In genomic region chr15:68204776-68205557, GRCh38 we compare ENCODE assay signal across 9 cellular contexts. TPM values are rescaled to one million over a fixed set of nuclear protein-coding genes. Genes with fewer than 3 reads are reported as not detected.
DNase-seq lines count a peak whose midpoint lies in the region; ATAC-seq and TF ChIP-seq lines count a peak whose summit lies in the region.
"Had no signal": no experiment of that assay in that cellular context is flagged by ENCODE, and none has a peak within 500 bp of the region (broad histone marks: within the 10 kb centered on the region; RNA-seq: fewer than 3 reads in every experiment).

Gene CALML4, minus strand, starts transcription at chr15:68205332. Its CDS starts 85 bp downstream, at chr15:68205247.

- H3K9me3 ChIP-seq in breast epithelium (no peaks in the 10 kb centered on the region), body of pancreas (no peaks in the 10 kb centered on the region)

- no TSS peak for BruUV-seq in MCF 10A (replicated peaks; lab: Mats Ljungman, UMichigan)

- CTCF ChIA-PET in MCF 10A (lab: Yijun Ruan, JAX) = no interaction called here

- 20 to 23% methylated on average over 10 to 16 of the region's 16 CpGs for WGBS in body of pancreas, 2 donors

- intact Hi-C loops in breast epithelium (cut with DNase I; ENCODE audit: low total_unique reads) = no loop called here
- intact Hi-C loops in MCF 10A (cut with micrococcal nuclease) = no loop called here
- intact Hi-C loops in body of pancreas (cut with DNase I) = no loop called here

- H3K27ac ChIP-seq in breast epithelium (peak within 1 kb of the TSS; percentile 50 to 64), body of pancreas (peak within 1 kb of the TSS; percentile 67 to 82 (median 78))

- H3K4me3 Mint-ChIP-seq in MCF 10A (ENCODE audit: unreplicated experiment) = no peak within 1 kb of the TSS
- H3K4me3 Mint-ChIP-seq: stimulated activated naive CD8-positive, alpha-beta T cell treated with anti-CD3 and anti-CD28 coated beads, Interleukin-15, amount 100 ng/mL, for 72 hours had no signal

- H3K4me3 ChIP-seq in breast epithelium = peak within 1 kb of the TSS; percentile 19 to 39 (median 25)
- no peak within 1 kb of the TSS for H3K4me3 ChIP-seq in body of pancreas

- TF ChIP-seq POLR2A in breast epithelium (IDR thresholded peaks at IDR 0.05) (no peak), body of pancreas (IDR thresholded peaks at IDR 0.05) (peak in 2 of 3 donors; percentile 53 to 57), erythroblast (IDR thresholded peaks at IDR 0.05; ENCODE audit: low read length) (no peak)

- H3K27me3 ChIP-seq in breast epithelium = no peaks in the 10 kb centered on the region
- H3K27me3 ChIP-seq in body of pancreas = no peaks in the 10 kb centered on the region

- no peaks in the 10 kb centered on the region for H3K27me3 Mint-ChIP-seq in MCF 10A (ENCODE audit: insufficient read depth, unreplicated experiment)
- H3K27me3 Mint-ChIP-seq: stimulated activated naive CD8-positive, alpha-beta T cell treated with anti-CD3 and anti-CD28 coated beads, Interleukin-15, amount 100 ng/mL, for 72 hours had no signal

- peak; percentile 62 to 64 for DNase-seq in breast epithelium (ENCODE audit: low spot score in 2 of 2)
- no peak for DNase-seq in MCF 10A (ENCODE audit: unreplicated experiment)
- peak; percentile 92 to 96 (median 94) for DNase-seq in body of pancreas
- DNase-seq in medulla oblongata (ENCODE audit: extremely low spot score) = peak; percentile 49
- no peak for DNase-seq in erythroblast (lab: John Stamatoyannopoulos, UW)
- no peak for DNase-seq in NK-92 treated with Interleukin-12 subunit alpha and Interleukin-12 subunit beta, amount 100 ng/mL, for 24 hours (lab: John Stamatoyannopoulos, UW)
- no peak for DNase-seq in hepatic stellate cell (ENCODE audit: low spot score)
- DNase-seq: stimulated activated naive CD8-positive, alpha-beta T cell treated with anti-CD3 and anti-CD28 coated beads, Interleukin-15, amount 100 ng/mL, for 72 hours had no signal

- ATAC-seq in body of pancreas = peak; percentile 98
- no peak for ATAC-seq in GM21526 (IDR thresholded peaks at IDR 0.05; ENCODE audit: low FRiP score, unreplicated experiment)
- ATAC-seq: stimulated activated naive CD8-positive, alpha-beta T cell treated with anti-CD3 and anti-CD28 coated beads, Interleukin-15, amount 100 ng/mL, for 72 hours had no signal

- H3K36me3 ChIP-seq in breast epithelium (no peaks in the 10 kb centered on the region), body of pancreas (replicated peaks in 1 of 2; ENCODE audit: insufficient read depth in 1 of 2, low read depth in 2 of 2) (no peaks in the 10 kb centered on the region)

- H3K4me1 ChIP-seq in breast epithelium (peaks cover 0 to 10% of the 10 kb centered on the region in 2 donors), body of pancreas (peaks cover 48% of the 10 kb centered on the region)

- POLR2A ChIA-PET in MCF 10A (lab: Yijun Ruan, JAX) = no interaction called here

- no peaks in the 10 kb centered on the region for H3K9me3 Mint-ChIP-seq in MCF 10A (ENCODE audit: unreplicated experiment)
- H3K9me3 Mint-ChIP-seq: stimulated activated naive CD8-positive, alpha-beta T cell treated with anti-CD3 and anti-CD28 coated beads, Interleukin-15, amount 100 ng/mL, for 72 hours had no signal

- peaks cover 10% of the 10 kb centered on the region for H3K36me3 Mint-ChIP-seq in MCF 10A (ENCODE audit: insufficient read depth, unreplicated experiment)

- TF ChIP-seq CTCF in breast epithelium (IDR thresholded peaks at IDR 0.05) (no peak), MCF 10A (IDR thresholded peaks at IDR 0.05; ENCODE audit: unreplicated experiment) (no peak), body of pancreas (IDR thresholded peaks at IDR 0.05) (no peak)

- H3K27ac Mint-ChIP-seq in MCF 10A (ENCODE audit: low read depth, unreplicated experiment) = no peak within 1 kb of the TSS

- H3K4me1 Mint-ChIP-seq in MCF 10A (ENCODE audit: insufficient read depth, unreplicated experiment) = peaks cover 6% of the 10 kb centered on the region

RNA-seq across cellular contexts. Expression of gene CALML4, which starts in this region (rescaled TPM):
- total RNA-seq in breast epithelium (1 to 10 TPM; 5.3 to 7.9 (median 6.0) TPM), MCF 10A (2022) (2.3 and 3.3 TPM in 2 replicates), body of pancreas (10 to 100 TPM in 1 of 2 donors, 1 to 10 TPM in 1; 3.3 to 12.7 TPM)

Comparison
In these comparisons a context has a peak if more than half of its experiments do, and no peak if none do; other contexts are left out.
1. DNase-seq: peak in breast epithelium (2 of 2), body of pancreas (4 of 4) and medulla oblongata (single experiment); none in MCF 10A (single experiment), erythroblast (0 of 2), NK-92 treated with Interleukin-12 subunit alpha and Interleukin-12 subunit beta, amount 100 ng/mL, for 24 hours (single experiment) and hepatic stellate cell (single experiment).
2. H3K4me3 ChIP-seq: peak in breast epithelium (3 of 3); none in body of pancreas (0 of 2).
3. POLR2A ChIP-seq: peak in body of pancreas (2 of 3); none in breast epithelium (single experiment) and erythroblast (single experiment).